ENCODE assay signal across 8 cellular contexts in the genomic region with DNA sequence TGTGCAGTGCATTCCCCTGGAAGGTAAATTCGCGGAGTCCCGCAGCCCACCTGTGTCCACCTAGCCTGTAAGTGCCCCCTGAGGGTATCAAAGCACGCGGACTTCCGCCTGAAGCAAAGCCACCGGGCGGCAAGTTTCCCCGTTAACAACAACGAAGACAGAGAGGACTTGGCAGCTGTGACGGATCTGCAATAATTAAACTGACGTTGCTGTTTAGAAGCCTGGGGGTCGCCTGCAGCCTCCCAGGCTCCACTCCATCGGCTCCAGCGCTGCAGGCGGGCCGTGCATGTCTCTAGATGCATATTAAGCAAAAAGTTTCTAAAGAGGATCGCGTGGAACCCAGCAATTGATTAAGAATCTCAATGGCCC. TPM values are rescaled to one million over a fixed set of nuclear protein-coding genes. Genes with fewer than 3 reads are reported as not detected.
A peak's percentile ranks its signal among the peaks of the same experiment; 100 is the strongest.
DNase-seq lines count a peak whose midpoint lies in the region; ATAC-seq and FAIRE-seq lines count a peak whose summit lies in the region.

No MANE protein-coding gene starts in this region.

- intact Hi-C loops in Right ventricle myocardium superior (cut with DNase I) = no loop called here

- CTCF ChIA-PET in activated CD8-positive, alpha-beta T cell treated with anti-CD3 and anti-CD28 coated beads, Interleukin-2, amount 10 ng/mL, durations not matched to agents 7 days and 5 days (lab: Charles Lee) = interaction anchor here (1.0 to 1.6 kb wide), 2 partner anchors 298 to 535 kb away, joined by 3 to 7 read pairs; no protein-coding TSS in a partner anchor

- peak overlapping the region; percentile 85 for H3K4me3 Mint-ChIP-seq in activated CD8-positive, alpha-beta T cell treated with anti-CD3 and anti-CD28 coated beads, Interleukin-2, amount 10 ng/mL, durations not matched to agents 7 days and 5 days

- H3K9me3 Mint-ChIP-seq in activated CD8-positive, alpha-beta T cell treated with anti-CD3 and anti-CD28 coated beads, Interleukin-2, amount 10 ng/mL, durations not matched to agents 7 days and 5 days (ENCODE audit: insufficient read depth) = no peaks in the 10 kb centered on the region

- H3K4me1 Mint-ChIP-seq in activated CD8-positive, alpha-beta T cell treated with anti-CD3 and anti-CD28 coated beads, Interleukin-2, amount 10 ng/mL, durations not matched to agents 7 days and 5 days (ENCODE audit: low read depth) = peaks cover 32% of the 10 kb centered on the region

- H3K27ac Mint-ChIP-seq in activated CD8-positive, alpha-beta T cell treated with anti-CD3 and anti-CD28 coated beads, Interleukin-2, amount 10 ng/mL, durations not matched to agents 7 days and 5 days = peak overlapping the region; percentile 93

- H3K36me3 Mint-ChIP-seq in activated CD8-positive, alpha-beta T cell treated with anti-CD3 and anti-CD28 coated beads, Interleukin-2, amount 10 ng/mL, durations not matched to agents 7 days and 5 days (ENCODE audit: low read depth) = peaks cover 22% of the 10 kb centered on the region

- POLR2A ChIA-PET in activated CD8-positive, alpha-beta T cell treated with anti-CD3 and anti-CD28 coated beads, Interleukin-2, amount 10 ng/mL, durations not matched to agents 7 days and 5 days (lab: Charles Lee) = no interaction called here

- H3K27me3 Mint-ChIP-seq in activated CD8-positive, alpha-beta T cell treated with anti-CD3 and anti-CD28 coated beads, Interleukin-2, amount 10 ng/mL, durations not matched to agents 7 days and 5 days (ENCODE audit: low read depth) = no peaks in the 10 kb centered on the region

- FAIRE-seq in RCC 7860 (lab: Jason Lieb, UNC) = no peak

- ATAC-seq in GM19395 (IDR thresholded peaks at IDR 0.05; ENCODE audit: unreplicated experiment) (peak; percentile 33), HG03460 (IDR thresholded peaks at IDR 0.05; ENCODE audit: unreplicated experiment) (peak; percentile 33), Right ventricle myocardium superior (ENCODE audit: poor library complexity) (peak; percentile 26), GM18520 (IDR thresholded peaks at IDR 0.05; ENCODE audit: unreplicated experiment) (no peak)
- ATAC-seq in activated CD8-positive, alpha-beta T cell treated with anti-CD3 and anti-CD28 coated beads, Interleukin-2, amount 10 ng/mL, durations not matched to agents 7 days and 5 days = peak; percentile 22

- DNase-seq in DMS 273 treated with DMSO at 0.1 percent for 48 hours (lab: John Stamatoyannopoulos, UW) (peak; percentile 4), Right ventricle myocardium superior (peak; percentile 54), renal cortical epithelial cell (ENCODE audit: low read depth) (peak; percentile 17), RCC 7860 (ENCODE audit: low spot score) (no peak)
- peak; percentile 45 for DNase-seq in activated CD8-positive, alpha-beta T cell treated with anti-CD3 and anti-CD28 coated beads, Interleukin-2, amount 10 ng/mL, durations not matched to agents 7 days and 5 days

RNA-seq across cellular contexts. Expression of a gene that starts 34.8 kb away (rescaled TPM):
- 1 to 10 TPM; 3.0 to 3.5 TPM for total RNA-seq in activated CD8-positive, alpha-beta T cell treated with anti-CD3 and anti-CD28 coated beads, Interleukin-2, amount 10 ng/mL, durations not matched to agents 7 days and 5 days
- total RNA-seq in Right ventricle myocardium superior (153 TPM), renal cortical epithelial cell (26.4 and 78.8 TPM in 2 replicates)
